In the genomic region with DNA sequence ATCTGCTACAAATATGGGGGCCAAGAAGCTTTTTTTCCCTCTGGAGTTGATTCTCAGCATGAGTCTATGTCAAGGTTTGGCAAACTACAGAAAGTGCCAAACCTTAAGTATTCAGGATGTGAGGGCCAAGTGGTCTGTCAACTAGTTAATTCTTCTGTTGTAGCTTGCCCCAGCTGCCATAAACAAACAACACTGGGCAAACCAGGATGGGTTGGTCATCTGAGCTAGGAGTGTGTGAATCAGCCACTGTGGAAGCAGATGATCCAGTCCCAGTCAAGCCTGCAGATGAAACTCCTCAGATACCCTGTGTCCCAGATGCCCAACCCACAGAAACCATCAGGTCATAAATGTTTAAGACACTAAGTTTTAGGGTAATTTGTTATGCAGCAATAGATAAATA, we compare ENCODE assay signal across 25 cellular contexts.
"Had no signal": no experiment of that assay in that cellular context is flagged by ENCODE, and none has a peak within 500 bp of the region (broad histone marks: within the 10 kb centered on the region; RNA-seq: fewer than 3 reads in every experiment).

No MANE protein-coding gene starts in this region.

- H3K9me3 ChIP-seq: SJSA1 had no signal

- H3K4me1 ChIP-seq: SJSA1 had no signal

- DNase-seq: KBM-7; MV-4-11; NCI-H1048; NCI-H1105; NCI-H1417; NCI-H1436 treated with DMSO at 0.1 percent for 48 hours; NCI-H1694; NCI-H187 treated with DMSO at 0.1 percent for 48 hours; NCI-H2029 treated with DMSO at 0.1 percent for 48 hours; NCI-H2171 treated with DMSO at 0.1 percent for 48 hours; NCI-H345; NCI-H446 treated with DMSO at 0.1 percent for 48 hours; NCI-H510A treated with DMSO at 0.1 percent for 48 hours; NCI-H526; NCI-H748 treated with DMSO at 0.1 percent for 48 hours; NK-92 treated with Interleukin-12 subunit alpha and Interleukin-12 subunit beta, amount 100 ng/mL, for 24 hours; OCI-M1; PC-9; Right ventricle myocardium superior; RPMI8226; SIG-M5 had no signal

- H3K27ac ChIP-seq: HL-60, PC-9, SJSA1, SK-N-MC had no signal

- H3K4me2 ChIP-seq: PC-9 had no signal

- FAIRE-seq: RCC 7860 had no signal

- H3K27me3 ChIP-seq: SJSA1 had no signal

- H2AFZ ChIP-seq: PC-9 had no signal

- H3K4me3 ChIP-seq: PC-9, SJSA1, SK-N-MC had no signal

- H3K36me3 ChIP-seq: SJSA1 had no signal
